ENCODE assay signal across 1 cellular context in the genomic region with DNA sequence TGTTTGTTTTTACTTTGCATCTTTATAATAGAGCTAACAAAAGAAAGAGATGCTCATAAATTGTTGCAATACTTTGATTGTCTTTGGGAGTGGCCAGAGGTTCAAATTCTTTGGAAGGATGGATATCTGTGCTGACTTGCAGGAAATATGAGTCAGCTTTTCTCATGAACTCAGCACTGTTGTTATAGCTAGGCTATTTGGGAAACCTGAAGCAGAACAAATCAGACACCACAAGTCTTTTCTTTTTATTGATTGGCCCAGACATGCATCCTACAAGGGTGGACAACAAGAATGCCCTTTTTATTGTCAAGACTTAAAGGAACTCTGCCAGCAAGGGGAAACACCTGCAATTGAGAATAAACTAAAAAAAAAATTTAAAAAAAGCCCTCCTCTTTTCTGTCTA.
TF ChIP-seq lines count a peak whose summit lies in the region.

No MANE protein-coding gene starts in this region.

TF ChIP-seq in SK-N-SH, 30 proteins besides CTCF, POLR2A, EP300 and RAD21 (continued from another document):
- no peak for TF ChIP-seq SIN3A (IDR thresholded peaks at IDR 0.05; ENCODE audit: borderline replicate concordance, low read depth, low read length)
- no peak for TF ChIP-seq MXI1 (IDR thresholded peaks at IDR 0.05; ENCODE audit: low read depth, low read length)
